ENCODE assay signal across 11 cellular contexts in the genomic region with DNA sequence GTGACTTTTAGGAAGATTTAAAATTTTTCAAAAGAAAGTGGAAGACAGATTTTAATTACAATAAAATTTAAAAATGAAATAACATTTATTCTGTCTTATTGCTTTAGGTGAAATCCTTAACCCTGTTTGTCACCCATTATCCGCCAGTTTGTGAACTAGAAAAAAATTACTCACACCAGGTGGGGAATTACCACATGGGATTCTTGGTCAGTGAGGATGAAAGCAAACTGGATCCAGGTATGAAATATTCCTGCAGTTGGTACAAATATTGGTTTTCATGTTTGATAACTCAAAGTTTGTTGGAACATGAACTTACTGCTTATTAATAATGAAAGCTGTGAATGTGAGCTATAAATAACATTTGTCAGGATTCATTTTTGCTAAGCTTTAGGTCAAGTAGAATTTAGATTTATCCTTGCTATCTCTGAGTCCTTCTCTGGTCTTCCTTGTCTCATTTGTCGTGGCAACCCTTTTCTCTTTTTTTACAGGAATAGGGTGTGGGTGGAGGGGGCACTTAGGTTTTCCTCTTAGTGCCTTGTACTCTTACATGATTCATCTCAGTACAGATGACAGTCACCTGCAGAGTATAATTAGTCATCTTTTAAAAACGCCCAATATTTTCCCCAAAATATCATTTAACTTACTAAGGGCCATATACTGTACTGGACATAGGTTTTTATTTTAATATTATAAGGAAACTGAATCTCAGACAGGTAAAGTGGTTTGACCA.
DNase-seq lines count a peak whose midpoint lies in the region; ATAC-seq lines count a peak whose summit lies in the region.
"Had no signal": no experiment of that assay in that cellular context is flagged by ENCODE, and none has a peak within 500 bp of the region (broad histone marks: within the 10 kb centered on the region; RNA-seq: fewer than 3 reads in every experiment).

No MANE protein-coding gene starts in this region.

- ATAC-seq in GM21786 (IDR thresholded peaks at IDR 0.05; ENCODE audit: unreplicated experiment) (peak; percentile 68), HG03520 (IDR thresholded peaks at IDR 0.05; ENCODE audit: unreplicated experiment) (peak; percentile 78)
- peak; percentile 92 for ATAC-seq in stimulated activated naive CD8-positive, alpha-beta T cell treated with anti-CD3 and anti-CD28 coated beads, Interleukin-15, Interleukin-2, amounts not matched to agents 100 U/mL and 50 U/mL, for 24 hours
- ATAC-seq: gastroesophageal sphincter had no signal

- DNase-seq in stimulated activated CD4-positive, alpha-beta T cell treated with anti-CD3 and anti-CD28 coated beads, Interleukin-15, amount 100 ng/mL, for 24 hours, result peak; percentile 41
- no peak for DNase-seq in stimulated activated CD4-positive, alpha-beta T cell treated with anti-CD3 and anti-CD28 coated beads, Interleukin-4, amount 100 ng/mL, for 4 hours
- peak; percentile 9 for DNase-seq in stimulated activated naive CD8-positive, alpha-beta T cell treated with anti-CD3 and anti-CD28 coated beads, Interleukin-15, Interleukin-2, amounts not matched to agents 100 U/mL and 50 U/mL, for 24 hours
- no peak for DNase-seq in NCI-H128 (lab: John Stamatoyannopoulos, UW; ENCODE audit: unreplicated experiment)
- DNase-seq in NCI-H2107 (lab: John Stamatoyannopoulos, UW), result no peak
- DNase-seq in NCI-H2171 treated with DMSO at 0.1 percent for 48 hours (lab: John Stamatoyannopoulos, UW), result no peak
- DNase-seq: kidney glomerular epithelial cell, NCI-H1930 had no signal

Comparison
In these comparisons a context has a peak if more than half of its experiments do, and no peak if none do; other contexts are left out.
1. DNase-seq: peak in stimulated activated CD4-positive, alpha-beta T cell treated with anti-CD3 and anti-CD28 coated beads, Interleukin-15, amount 100 ng/mL, for 24 hours (single experiment) and stimulated activated naive CD8-positive, alpha-beta T cell treated with anti-CD3 and anti-CD28 coated beads, Interleukin-15, Interleukin-2, amounts not matched to agents 100 U/mL and 50 U/mL, for 24 hours (single experiment); none in stimulated activated CD4-positive, alpha-beta T cell treated with anti-CD3 and anti-CD28 coated beads, Interleukin-4, amount 100 ng/mL, for 4 hours (0 of 2), NCI-H128 (single experiment), NCI-H2107 (single experiment) and NCI-H2171 treated with DMSO at 0.1 percent for 48 hours (single experiment).
2. Peak in every context shown above with its lines, with median percentiles within 50 percentile points of each other: ATAC-seq.